In the genomic region with DNA sequence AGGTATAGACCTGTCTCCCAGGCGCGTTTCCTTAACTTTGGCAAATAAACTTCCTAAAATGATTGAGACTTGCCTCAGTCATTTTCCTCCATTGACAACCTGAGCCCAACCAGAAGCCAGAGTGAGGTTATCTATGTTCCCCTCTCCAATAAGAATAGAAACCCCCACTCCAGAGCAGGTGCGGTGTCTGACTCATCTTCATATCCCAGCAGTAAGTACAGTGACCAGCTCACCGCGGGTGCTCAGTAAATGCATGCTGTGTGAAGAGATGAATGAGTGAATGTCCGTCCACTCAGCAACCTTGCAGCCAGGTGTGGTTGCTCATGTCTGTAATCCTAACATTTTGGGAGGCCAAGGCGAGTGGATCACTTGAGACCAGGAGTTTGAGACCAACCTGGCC, we compare ENCODE assay signal across 25 cellular contexts.
"Had no signal": no experiment of that assay in that cellular context is flagged by ENCODE, and none has a peak within 500 bp of the region (broad histone marks: within the 10 kb centered on the region; RNA-seq: fewer than 3 reads in every experiment).

No MANE protein-coding gene starts in this region.

- H3K36me3 ChIP-seq: esophagus muscularis mucosa, gastroesophageal sphincter, heart left ventricle, left lung, prostate gland, right atrium auricular region, stomach, thyroid gland had no signal

- H3K9me3 ChIP-seq: esophagus muscularis mucosa, heart left ventricle, left lung, prostate gland, right atrium auricular region, stomach, thyroid gland had no signal

- H3K27me3 ChIP-seq: right atrium auricular region, thyroid gland had no signal

- H3K9me3 Mint-ChIP-seq: naive thymus-derived CD8-positive, alpha-beta T cell had no signal

- DNase-seq: dorsolateral prefrontal cortex; effector CD4-positive, alpha-beta T cell; foreskin keratinocyte; heart left ventricle; kidney; left cardiac atrium; left lung; naive thymus-derived CD8-positive, alpha-beta T cell; nephron progenitor cell; nucleus accumbens; stimulated activated CD4-positive, alpha-beta T cell treated with anti-CD3 and anti-CD28 coated beads, Interleukin-12 subunit alpha, Interleukin-12 subunit beta, amount 100 ng/mL, for 4 hours; stimulated activated CD4-positive, alpha-beta T cell treated with anti-CD3 and anti-CD28 coated beads, Interleukin-1b, Interleukin-23, amount 100 ng/mL, for 48 hours; stimulated activated CD4-positive, alpha-beta T cell treated with anti-CD3 and anti-CD28 coated beads, Interleukin-4, amount 100 ng/mL, for 1 hour; stimulated activated CD8-positive, alpha-beta memory T cell treated with anti-CD3 and anti-CD28 coated beads, Interleukin-4, amount 100 ng/mL, for 48 hours; stimulated activated naive CD4-positive, alpha-beta T cell treated with Interleukin-2 at 50 U/mL for 16 hours; stomach; thyroid gland; trophoblast cell had no signal

- H3K4me3 ChIP-seq: dorsolateral prefrontal cortex, esophagus muscularis mucosa, gastroesophageal sphincter, heart left ventricle, hepatocyte, left lung, prostate gland, right atrium auricular region, smooth muscle cell, stomach, thyroid gland had no signal

- H3K36me3 Mint-ChIP-seq: naive thymus-derived CD8-positive, alpha-beta T cell had no signal

- H3K4me3 Mint-ChIP-seq: naive thymus-derived CD8-positive, alpha-beta T cell; nephron progenitor cell had no signal

- ATAC-seq: foreskin keratinocyte; gastroesophageal sphincter; heart left ventricle; left cardiac atrium; left lung; naive thymus-derived CD8-positive, alpha-beta T cell; sciatic nerve had no signal

- H3K4me2 ChIP-seq: hepatocyte, smooth muscle cell had no signal

- H3K27ac ChIP-seq: dorsolateral prefrontal cortex, esophagus muscularis mucosa, foreskin keratinocyte, gastroesophageal sphincter, hepatocyte, prostate gland, right atrium auricular region, stomach, thyroid gland had no signal

- H3K27ac Mint-ChIP-seq: nephron progenitor cell had no signal

- H3K4me1 ChIP-seq: esophagus muscularis mucosa, foreskin keratinocyte, gastroesophageal sphincter, prostate gland, right atrium auricular region had no signal
